32 cellular contexts compared by ENCODE assay signal in genomic region chr3:10506696-10507095, GRCh38. TPM values are rescaled to one million over a fixed set of nuclear protein-coding genes. Genes with fewer than 3 reads are reported as not detected.
"Had no signal": no experiment of that assay in that cellular context is flagged by ENCODE, and none has a peak within 500 bp of the region (broad histone marks: within the 10 kb centered on the region; RNA-seq: fewer than 3 reads in every experiment).

No MANE protein-coding gene starts in this region.

- DNase-seq: activated CD4-positive, alpha-beta memory T cell treated with anti-CD3 and anti-CD28 coated beads for 36 hours; activated CD4-positive, alpha-beta T cell treated with anti-CD3 and anti-CD28 coated beads for 48 hours; activated CD8-positive, alpha-beta memory T cell treated with anti-CD3 and anti-CD28 coated beads, Interleukin-2, amount 50 U/mL, for 48 hours; activated gamma-delta T cell; activated naive CD4-positive, alpha-beta T cell treated with anti-CD3 and anti-CD28 coated beads, Interleukin-2, amount 10 ng/mL, durations not matched to agents 7 days and 5 days; activated naive CD8-positive, alpha-beta T cell treated with anti-CD3 and anti-CD28 coated beads, Interleukin-2, amount 10 ng/mL, durations not matched to agents 7 days and 5 days; activated T-cell treated with anti-CD3 and anti-CD28 coated beads, Interleukin-2, amount 50 U/mL, for 24 hours; brain microvascular endothelial cell; effector CD4-positive, alpha-beta T cell; foreskin keratinocyte; heart left ventricle; hypothalamus; immature natural killer cell; kidney; mesendoderm; natural killer cell; sigmoid colon; small intestine; stimulated activated CD4-positive, alpha-beta T cell treated with anti-CD3 and anti-CD28 coated beads, Interleukin-4, amount 100 ng/mL, for 24 hours; stimulated activated naive CD8-positive, alpha-beta T cell treated with anti-CD3 and anti-CD28 coated beads, Interleukin-15, amount 100 ng/mL, for 72 hours; T-helper 9 cell; thyroid gland; upper lobe of right lung; WERI-Rb-1 had no signal

- H3K9me3 Mint-ChIP-seq: activated CD4-positive, alpha-beta memory T cell treated with anti-CD3 and anti-CD28 coated beads for 36 hours; activated naive CD4-positive, alpha-beta T cell treated with anti-CD3 and anti-CD28 coated beads, Interleukin-2, amount 10 ng/mL, durations not matched to agents 7 days and 5 days; activated naive CD8-positive, alpha-beta T cell treated with anti-CD3 and anti-CD28 coated beads, Interleukin-2, amount 10 ng/mL, durations not matched to agents 7 days and 5 days; activated T-cell treated with anti-CD3 and anti-CD28 coated beads, Interleukin-2, amount 50 U/mL, for 24 hours; dendritic cell treated with granulocyte-macrophage colony-stimulating factor and Interleukin-4, amounts not matched to agents 40 ng/mL and 50 ng/mL, for 4 days; immature natural killer cell; natural killer cell; stimulated activated effector memory CD8-positive, alpha-beta T cell treated with anti-CD3 and anti-CD28 coated beads, Interleukin-12 subunit alpha, Interleukin-12 subunit beta, amount 100 ng/mL, for 72 hours; stimulated activated naive CD8-positive, alpha-beta T cell treated with anti-CD3 and anti-CD28 coated beads, Interleukin-15, amount 100 ng/mL, for 72 hours had no signal

- H3K4me3 ChIP-seq: esophagus muscularis mucosa, heart left ventricle, lung, sigmoid colon, thyroid gland, upper lobe of right lung had no signal

- H3K27me3 ChIP-seq: thyroid gland had no signal

- H3K27ac Mint-ChIP-seq: activated CD4-positive, alpha-beta memory T cell treated with anti-CD3 and anti-CD28 coated beads for 36 hours; activated naive CD4-positive, alpha-beta T cell treated with anti-CD3 and anti-CD28 coated beads, Interleukin-2, amount 10 ng/mL, durations not matched to agents 7 days and 5 days; activated naive CD8-positive, alpha-beta T cell treated with anti-CD3 and anti-CD28 coated beads, Interleukin-2, amount 10 ng/mL, durations not matched to agents 7 days and 5 days; activated T-cell treated with anti-CD3 and anti-CD28 coated beads, Interleukin-2, amount 50 U/mL, for 24 hours; dendritic cell treated with granulocyte-macrophage colony-stimulating factor and Interleukin-4, amounts not matched to agents 40 ng/mL and 50 ng/mL, for 4 days; immature natural killer cell; natural killer cell; stimulated activated effector memory CD8-positive, alpha-beta T cell treated with anti-CD3 and anti-CD28 coated beads, Interleukin-12 subunit alpha, Interleukin-12 subunit beta, amount 100 ng/mL, for 72 hours; stimulated activated naive CD8-positive, alpha-beta T cell treated with anti-CD3 and anti-CD28 coated beads, Interleukin-15, amount 100 ng/mL, for 72 hours had no signal

- H3K27ac ChIP-seq: brain microvascular endothelial cell, esophagus muscularis mucosa, foreskin keratinocyte, heart left ventricle, sigmoid colon, thyroid gland, upper lobe of right lung, WERI-Rb-1 had no signal

- H3K36me3 ChIP-seq: brain microvascular endothelial cell, esophagus muscularis mucosa, heart left ventricle, sigmoid colon, thyroid gland, upper lobe of right lung, WERI-Rb-1 had no signal

- H3K36me3 Mint-ChIP-seq: activated CD4-positive, alpha-beta memory T cell treated with anti-CD3 and anti-CD28 coated beads for 36 hours; activated naive CD4-positive, alpha-beta T cell treated with anti-CD3 and anti-CD28 coated beads, Interleukin-2, amount 10 ng/mL, durations not matched to agents 7 days and 5 days; activated naive CD8-positive, alpha-beta T cell treated with anti-CD3 and anti-CD28 coated beads, Interleukin-2, amount 10 ng/mL, durations not matched to agents 7 days and 5 days; immature natural killer cell; natural killer cell; stimulated activated effector memory CD8-positive, alpha-beta T cell treated with anti-CD3 and anti-CD28 coated beads, Interleukin-12 subunit alpha, Interleukin-12 subunit beta, amount 100 ng/mL, for 72 hours had no signal

- H3K4me3 Mint-ChIP-seq: activated CD4-positive, alpha-beta memory T cell treated with anti-CD3 and anti-CD28 coated beads for 36 hours; activated naive CD4-positive, alpha-beta T cell treated with anti-CD3 and anti-CD28 coated beads, Interleukin-2, amount 10 ng/mL, durations not matched to agents 7 days and 5 days; activated naive CD8-positive, alpha-beta T cell treated with anti-CD3 and anti-CD28 coated beads, Interleukin-2, amount 10 ng/mL, durations not matched to agents 7 days and 5 days; activated T-cell treated with anti-CD3 and anti-CD28 coated beads, Interleukin-2, amount 50 U/mL, for 24 hours; dendritic cell treated with granulocyte-macrophage colony-stimulating factor and Interleukin-4, amounts not matched to agents 40 ng/mL and 50 ng/mL, for 4 days; immature natural killer cell; stimulated activated effector memory CD8-positive, alpha-beta T cell treated with anti-CD3 and anti-CD28 coated beads, Interleukin-12 subunit alpha, Interleukin-12 subunit beta, amount 100 ng/mL, for 72 hours; stimulated activated naive CD8-positive, alpha-beta T cell treated with anti-CD3 and anti-CD28 coated beads, Interleukin-15, amount 100 ng/mL, for 72 hours had no signal

- H3K4me1 Mint-ChIP-seq: activated naive CD4-positive, alpha-beta T cell treated with anti-CD3 and anti-CD28 coated beads, Interleukin-2, amount 10 ng/mL, durations not matched to agents 7 days and 5 days; activated naive CD8-positive, alpha-beta T cell treated with anti-CD3 and anti-CD28 coated beads, Interleukin-2, amount 10 ng/mL, durations not matched to agents 7 days and 5 days; immature natural killer cell; natural killer cell; stimulated activated effector memory CD8-positive, alpha-beta T cell treated with anti-CD3 and anti-CD28 coated beads, Interleukin-12 subunit alpha, Interleukin-12 subunit beta, amount 100 ng/mL, for 72 hours had no signal

- H3K9me3 ChIP-seq: esophagus muscularis mucosa, heart left ventricle, sigmoid colon, thyroid gland, upper lobe of right lung had no signal

- ATAC-seq: activated CD4-positive, CD25-positive, alpha-beta regulatory T cell treated with anti-CD3 and anti-CD28 coated beads, Interleukin-2, amount 50 U/mL, for 24 hours; foreskin keratinocyte; heart left ventricle; natural killer cell; stimulated activated effector memory CD8-positive, alpha-beta T cell treated with anti-CD3 and anti-CD28 coated beads, Interleukin-12 subunit alpha, Interleukin-12 subunit beta, amount 100 ng/mL, for 72 hours; stimulated activated naive CD8-positive, alpha-beta T cell treated with anti-CD3 and anti-CD28 coated beads, Interleukin-15, amount 100 ng/mL, for 72 hours; upper lobe of right lung had no signal

RNA-seq across cellular contexts. Expression of gene ATP2B2, which starts 1.3 kb away (rescaled TPM):
- total RNA-seq: activated naive CD8-positive, alpha-beta T cell treated with anti-CD3 and anti-CD28 coated beads, Interleukin-2, amount 10 ng/mL, durations not matched to agents 7 days and 5 days; foreskin keratinocyte; mononuclear cell; natural killer cell; osteoblast; T-helper 1 cell treated with Interleukin-12 subunit alpha and Interleukin-12 subunit beta and Interleukin-4 antibody, amounts not matched to agents 30 ng/mL and 1 ng/mL, for 36 hours had no signal
- polyA plus RNA-seq: foreskin keratinocyte, immature natural killer cell, lung had no signal
